ENCODE assay signal across 33 cellular contexts in genomic region chr9:36941441-36941840, GRCh38.
"Had no signal": no experiment of that assay in that cellular context is flagged by ENCODE, and none has a peak within 500 bp of the region (broad histone marks: within the 10 kb centered on the region; RNA-seq: fewer than 3 reads in every experiment).

No MANE protein-coding gene starts in this region.

- H3K9me3 Mint-ChIP-seq: activated CD4-positive, alpha-beta memory T cell treated with anti-CD3 and anti-CD28 coated beads, Interleukin-2, amount 10 ng/mL, durations not matched to agents 7 days and 5 days; activated naive CD8-positive, alpha-beta T cell treated with anti-CD3 and anti-CD28 coated beads for 36 hours; T-helper 1 cell treated with Interleukin-12 subunit alpha and Interleukin-12 subunit beta and Interleukin-4 antibody, amounts not matched to agents 30 μg/mL and 1 μg/mL, for 36 hours; T-helper 2 cell treated with Interferon-gamma antibody and Interleukin-4, amounts not matched to agents 5 μg/mL and 100 μg/mL, for 36 hours; WTC11 had no signal

- H3K4me1 ChIP-seq: Peyer's patch, SJSA1 had no signal

- DNase-seq: activated CD4-positive, alpha-beta memory T cell treated with anti-CD3 and anti-CD28 coated beads, Interleukin-2, amount 10 ng/mL, durations not matched to agents 7 days and 5 days; activated CD4-positive, alpha-beta T cell treated with anti-CD3 and anti-CD28 coated beads for 4 hours; activated CD4-positive, CD25-positive, alpha-beta regulatory T cell treated with anti-CD3 and anti-CD28 coated beads, Interleukin-2, amount 50 U/mL, for 72 hours; activated CD8-positive, alpha-beta memory T cell treated with anti-CD3 and anti-CD28 coated beads, Interleukin-2, amount 10 ng/mL, durations not matched to agents 7 days and 5 days; activated CD8-positive, alpha-beta memory T cell treated with anti-CD3 and anti-CD28 coated beads, Interleukin-2, amount 50 U/mL, for 48 hours; activated effector memory CD4-positive, alpha-beta T cell treated with Interleukin-2 at 50 U/mL for 16 hours; activated naive CD4-positive, alpha-beta T cell treated with anti-CD3 and anti-CD28 coated beads, Interleukin-2, amount 50 U/mL, for 16 hours; activated naive CD8-positive, alpha-beta T cell treated with anti-CD3 and anti-CD28 coated beads for 36 hours; activated T-cell treated with anti-CD3 and anti-CD28 coated beads, Interleukin-2, amount 50 U/mL, for 48 hours; amniotic stem cell; aorta; brain microvascular endothelial cell; central memory CD4-positive, alpha-beta T cell; KG1; MM.1S; MV-4-11; NCI-H146; NCI-H187; NCI-H2029 treated with DMSO at 0.1 percent for 48 hours; NCI-H2107; NCI-H2171; NCI-H510A; NCI-H526 treated with DMSO at 0.1 percent for 48 hours; NK-92 treated with Interleukin-12 subunit alpha and Interleukin-12 subunit beta, amount 100 ng/mL, for 24 hours; PC-3; Peyer's patch; RPMI8226; SHP77 treated with DMSO at 0.1 percent for 48 hours; SK-N-SH had no signal

- H3K4me1 Mint-ChIP-seq: activated naive CD8-positive, alpha-beta T cell treated with anti-CD3 and anti-CD28 coated beads for 36 hours had no signal

- ATAC-seq: activated CD8-positive, alpha-beta memory T cell treated with anti-CD3 and anti-CD28 coated beads, Interleukin-2, amount 10 ng/mL, durations not matched to agents 7 days and 5 days; PC-3; WTC11 had no signal

- H3K36me3 ChIP-seq: brain microvascular endothelial cell, Peyer's patch, SJSA1 had no signal

- H3K4me3 Mint-ChIP-seq: activated CD4-positive, alpha-beta memory T cell treated with anti-CD3 and anti-CD28 coated beads, Interleukin-2, amount 10 ng/mL, durations not matched to agents 7 days and 5 days; activated CD8-positive, alpha-beta memory T cell treated with anti-CD3 and anti-CD28 coated beads, Interleukin-2, amount 10 ng/mL, durations not matched to agents 7 days and 5 days; activated naive CD8-positive, alpha-beta T cell treated with anti-CD3 and anti-CD28 coated beads for 36 hours; T-helper 1 cell treated with Interleukin-12 subunit alpha and Interleukin-12 subunit beta and Interleukin-4 antibody, amounts not matched to agents 30 μg/mL and 1 μg/mL, for 36 hours; T-helper 2 cell treated with Interferon-gamma antibody and Interleukin-4, amounts not matched to agents 5 μg/mL and 100 μg/mL, for 36 hours; WTC11 had no signal

- H3K9me3 ChIP-seq: Peyer's patch, SJSA1, SK-N-SH had no signal

- H3K27me3 ChIP-seq: Peyer's patch had no signal

- H3K36me3 Mint-ChIP-seq: activated CD8-positive, alpha-beta memory T cell treated with anti-CD3 and anti-CD28 coated beads, Interleukin-2, amount 10 ng/mL, durations not matched to agents 7 days and 5 days; activated naive CD8-positive, alpha-beta T cell treated with anti-CD3 and anti-CD28 coated beads for 36 hours; WTC11 had no signal

- H3K4me3 ChIP-seq: Peyer's patch, SJSA1 had no signal

- H3K27ac Mint-ChIP-seq: activated CD4-positive, alpha-beta memory T cell treated with anti-CD3 and anti-CD28 coated beads, Interleukin-2, amount 10 ng/mL, durations not matched to agents 7 days and 5 days; activated CD8-positive, alpha-beta memory T cell treated with anti-CD3 and anti-CD28 coated beads, Interleukin-2, amount 10 ng/mL, durations not matched to agents 7 days and 5 days; activated naive CD8-positive, alpha-beta T cell treated with anti-CD3 and anti-CD28 coated beads for 36 hours; T-helper 1 cell treated with Interleukin-12 subunit alpha and Interleukin-12 subunit beta and Interleukin-4 antibody, amounts not matched to agents 30 μg/mL and 1 μg/mL, for 36 hours; T-helper 2 cell treated with Interferon-gamma antibody and Interleukin-4, amounts not matched to agents 5 μg/mL and 100 μg/mL, for 36 hours; WTC11 had no signal

- H3K27ac ChIP-seq: brain microvascular endothelial cell, Peyer's patch, SJSA1 had no signal

- H3K27me3 Mint-ChIP-seq: activated naive CD8-positive, alpha-beta T cell treated with anti-CD3 and anti-CD28 coated beads for 36 hours had no signal
